Comparison of ENCODE assay signal across 1 cellular context in the genomic region with DNA sequence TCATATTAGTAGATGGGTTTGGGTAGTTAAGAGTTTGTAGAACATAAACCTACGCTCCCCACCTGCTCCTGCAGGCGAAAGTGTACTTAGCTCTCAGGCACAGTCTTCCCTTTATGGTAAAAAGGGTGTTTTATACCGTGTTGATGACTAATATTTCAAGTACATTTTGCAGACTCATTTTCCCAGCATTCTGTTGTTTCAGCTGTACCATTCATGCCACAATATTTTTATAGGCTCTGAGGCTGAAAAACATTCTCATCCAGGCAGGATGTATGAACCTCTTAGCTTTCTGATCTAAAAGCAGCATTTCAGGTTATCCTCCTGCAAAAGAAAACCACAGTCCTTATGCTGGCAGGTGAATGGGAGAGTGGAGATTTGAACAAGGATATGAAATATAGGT.
TF ChIP-seq lines count a peak whose summit lies in the region.

No MANE protein-coding gene starts in this region.

TF ChIP-seq in SK-N-SH treated with all-trans-retinoic acid at 6 μM for 48 hours, 23 proteins besides CTCF, POLR2A, EP300 and RAD21 (continued from another document):
- TF ChIP-seq, protein P1, sequence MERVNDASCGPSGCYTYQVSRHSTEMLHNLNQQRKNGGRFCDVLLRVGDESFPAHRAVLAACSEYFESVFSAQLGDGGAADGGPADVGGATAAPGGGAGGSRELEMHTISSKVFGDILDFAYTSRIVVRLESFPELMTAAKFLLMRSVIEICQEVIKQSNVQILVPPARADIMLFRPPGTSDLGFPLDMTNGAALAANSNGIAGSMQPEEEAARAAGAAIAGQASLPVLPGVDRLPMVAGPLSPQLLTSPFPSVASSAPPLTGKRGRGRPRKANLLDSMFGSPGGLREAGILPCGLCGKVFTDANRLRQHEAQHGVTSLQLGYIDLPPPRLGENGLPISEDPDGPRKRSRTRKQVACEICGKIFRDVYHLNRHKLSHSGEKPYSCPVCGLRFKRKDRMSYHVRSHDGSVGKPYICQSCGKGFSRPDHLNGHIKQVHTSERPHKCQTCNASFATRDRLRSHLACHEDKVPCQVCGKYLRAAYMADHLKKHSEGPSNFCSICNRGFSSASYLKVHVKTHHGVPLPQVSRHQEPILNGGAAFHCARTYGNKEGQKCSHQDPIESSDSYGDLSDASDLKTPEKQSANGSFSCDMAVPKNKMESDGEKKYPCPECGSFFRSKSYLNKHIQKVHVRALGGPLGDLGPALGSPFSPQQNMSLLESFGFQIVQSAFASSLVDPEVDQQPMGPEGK (CRISPR knock-in tag; IDR thresholded peaks at IDR 0.05; ENCODE audit: borderline replicate concordance) = no peak
- TF ChIP-seq TCF4 (CRISPR knock-in tag; IDR thresholded peaks at IDR 0.05; ENCODE audit: borderline replicate concordance) (no peak), TOX (CRISPR knock-in tag; IDR thresholded peaks at IDR 0.05; ENCODE audit: borderline replicate concordance) (no peak), BACH2 (CRISPR knock-in tag; IDR thresholded peaks at IDR 0.05; ENCODE audit: borderline replicate concordance) (no peak), ESRRG (CRISPR knock-in tag; IDR thresholded peaks at IDR 0.05) (no peak), ZFP30 (CRISPR knock-in tag; IDR thresholded peaks at IDR 0.05) (no peak), ZNF565 (CRISPR knock-in tag; conservative IDR thresholded peaks at IDR 0.05; ENCODE audit: low read depth) (no peak), RARB (CRISPR knock-in tag; IDR thresholded peaks at IDR 0.05) (no peak)
- TF ChIP-seq, protein P2, sequence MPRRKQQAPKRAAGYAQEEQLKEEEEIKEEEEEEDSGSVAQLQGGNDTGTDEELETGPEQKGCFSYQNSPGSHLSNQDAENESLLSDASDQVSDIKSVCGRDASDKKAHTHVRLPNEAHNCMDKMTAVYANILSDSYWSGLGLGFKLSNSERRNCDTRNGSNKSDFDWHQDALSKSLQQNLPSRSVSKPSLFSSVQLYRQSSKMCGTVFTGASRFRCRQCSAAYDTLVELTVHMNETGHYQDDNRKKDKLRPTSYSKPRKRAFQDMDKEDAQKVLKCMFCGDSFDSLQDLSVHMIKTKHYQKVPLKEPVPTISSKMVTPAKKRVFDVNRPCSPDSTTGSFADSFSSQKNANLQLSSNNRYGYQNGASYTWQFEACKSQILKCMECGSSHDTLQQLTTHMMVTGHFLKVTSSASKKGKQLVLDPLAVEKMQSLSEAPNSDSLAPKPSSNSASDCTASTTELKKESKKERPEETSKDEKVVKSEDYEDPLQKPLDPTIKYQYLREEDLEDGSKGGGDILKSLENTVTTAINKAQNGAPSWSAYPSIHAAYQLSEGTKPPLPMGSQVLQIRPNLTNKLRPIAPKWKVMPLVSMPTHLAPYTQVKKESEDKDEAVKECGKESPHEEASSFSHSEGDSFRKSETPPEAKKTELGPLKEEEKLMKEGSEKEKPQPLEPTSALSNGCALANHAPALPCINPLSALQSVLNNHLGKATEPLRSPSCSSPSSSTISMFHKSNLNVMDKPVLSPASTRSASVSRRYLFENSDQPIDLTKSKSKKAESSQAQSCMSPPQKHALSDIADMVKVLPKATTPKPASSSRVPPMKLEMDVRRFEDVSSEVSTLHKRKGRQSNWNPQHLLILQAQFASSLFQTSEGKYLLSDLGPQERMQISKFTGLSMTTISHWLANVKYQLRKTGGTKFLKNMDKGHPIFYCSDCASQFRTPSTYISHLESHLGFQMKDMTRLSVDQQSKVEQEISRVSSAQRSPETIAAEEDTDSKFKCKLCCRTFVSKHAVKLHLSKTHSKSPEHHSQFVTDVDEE (CRISPR knock-in tag; IDR thresholded peaks at IDR 0.05) = no peak
- TF ChIP-seq, protein P3, sequence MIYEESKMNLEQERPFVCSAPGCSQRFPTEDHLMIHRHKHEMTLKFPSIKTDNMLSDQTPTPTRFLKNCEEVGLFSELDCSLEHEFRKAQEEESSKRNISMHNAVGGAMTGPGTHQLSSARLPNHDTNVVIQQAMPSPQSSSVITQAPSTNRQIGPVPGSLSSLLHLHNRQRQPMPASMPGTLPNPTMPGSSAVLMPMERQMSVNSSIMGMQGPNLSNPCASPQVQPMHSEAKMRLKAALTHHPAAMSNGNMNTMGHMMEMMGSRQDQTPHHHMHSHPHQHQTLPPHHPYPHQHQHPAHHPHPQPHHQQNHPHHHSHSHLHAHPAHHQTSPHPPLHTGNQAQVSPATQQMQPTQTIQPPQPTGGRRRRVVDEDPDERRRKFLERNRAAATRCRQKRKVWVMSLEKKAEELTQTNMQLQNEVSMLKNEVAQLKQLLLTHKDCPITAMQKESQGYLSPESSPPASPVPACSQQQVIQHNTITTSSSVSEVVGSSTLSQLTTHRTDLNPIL (CRISPR knock-in tag; IDR thresholded peaks at IDR 0.05; ENCODE audit: low read depth) = no peak
